Comparison of ENCODE assay signal across 16 cellular contexts in genomic region chr19:55352746-55353145, GRCh38. TPM values are rescaled to one million over a fixed set of nuclear protein-coding genes. Genes with fewer than 3 reads are reported as not detected.
DNase-seq lines count a peak whose midpoint lies in the region; ATAC-seq, FAIRE-seq and TF ChIP-seq lines count a peak whose summit lies in the region.
"Had no signal": no experiment of that assay in that cellular context is flagged by ENCODE, and none has a peak within 500 bp of the region (broad histone marks: within the 10 kb centered on the region; RNA-seq: fewer than 3 reads in every experiment).

No MANE protein-coding gene starts in this region.

- H3K9me2 ChIP-seq in PC-3 (replicated peaks; ENCODE audit: low read length), result no peaks in the 10 kb centered on the region

- peaks cover 18% of the 10 kb centered on the region for H3K4me1 Mint-ChIP-seq in activated T-cell treated with anti-CD3 and anti-CD28 coated beads, Interleukin-2, amount 50 U/mL, for 72 hours (ENCODE audit: low read depth)
- peaks cover 33% of the 10 kb centered on the region for H3K4me1 Mint-ChIP-seq in stimulated activated effector memory CD8-positive, alpha-beta T cell treated with anti-CD3 and anti-CD28 coated beads, Interleukin-12 subunit alpha, Interleukin-12 subunit beta, amount 100 ng/mL, for 72 hours

- H3K4ac ChIP-seq in H1 (replicated peaks; ENCODE audit: insufficient read length, low read depth, low read length), result no peak overlapping the region

- H3K9ac ChIP-seq in PC-3 (ENCODE audit: low read length), result no peak overlapping the region
- H3K9ac ChIP-seq in H1 (replicated peaks in 1 of 4; ENCODE audit: extremely low read depth in 1 of 4, low read depth in 3 of 4, low read length in 3 of 4), result no peak overlapping the region

- no peak overlapping the region for H3K14ac ChIP-seq in H1 (ENCODE audit: insufficient read length)

- H4K20me1 ChIP-seq in PC-3 (ENCODE audit: low read length), result no peaks in the 10 kb centered on the region
- peaks cover 0 to 10% of the 10 kb centered on the region in 2 experiments for H4K20me1 ChIP-seq in H1 (replicated peaks in 1 of 2; ENCODE audit: control insufficient read depth in 1 of 2, insufficient read depth in 2 of 2, low read length in 2 of 2)

- no peak overlapping the region for H4K91ac ChIP-seq in H1 (replicated peaks; ENCODE audit: insufficient read length, low read length)

- H2AFZ ChIP-seq in PC-3 (ENCODE audit: low read length) (no peak overlapping the region), H1 (ENCODE audit: low read length) (no peak overlapping the region)

- no peak for TF ChIP-seq EP300 in H1 (IDR thresholded peaks at IDR 0.05; ENCODE audit: borderline replicate concordance in 1 of 2, low read depth in 2 of 2, low read length in 2 of 2)

- H2BK5ac ChIP-seq in H1 (ENCODE audit: low read depth, low read length), result no peak overlapping the region

- H3K56ac ChIP-seq in H1 (replicated peaks; ENCODE audit: insufficient read length, low read depth, low read length), result no peak overlapping the region

- no peak overlapping the region for H4K5ac ChIP-seq in H1 (ENCODE audit: insufficient read length, low read depth, low read length)

- no peaks in the 10 kb centered on the region for H3K9me3 Mint-ChIP-seq in activated T-cell treated with anti-CD3 and anti-CD28 coated beads, Interleukin-2, amount 50 U/mL, for 72 hours
- H3K9me3 Mint-ChIP-seq in stimulated activated effector memory CD8-positive, alpha-beta T cell treated with anti-CD3 and anti-CD28 coated beads, Interleukin-12 subunit alpha, Interleukin-12 subunit beta, amount 100 ng/mL, for 72 hours, result no peaks in the 10 kb centered on the region

- peak overlapping the region; percentile 30 for H3K27ac Mint-ChIP-seq in activated T-cell treated with anti-CD3 and anti-CD28 coated beads, Interleukin-2, amount 50 U/mL, for 72 hours
- no peak overlapping the region for H3K27ac Mint-ChIP-seq in stimulated activated effector memory CD8-positive, alpha-beta T cell treated with anti-CD3 and anti-CD28 coated beads, Interleukin-12 subunit alpha, Interleukin-12 subunit beta, amount 100 ng/mL, for 72 hours

- FAIRE-seq in H1 (lab: Jason Lieb, UNC), result no peak
- FAIRE-seq: GM12878, islet of Langerhans had no signal

- DNase-seq in activated T-cell treated with anti-CD3 and anti-CD28 coated beads, Interleukin-2, amount 50 U/mL, for 72 hours, result no peak
- DNase-seq in activated T-cell treated with anti-CD3 and anti-CD28 coated beads, Interleukin-2, amount 50 U/mL, for 48 hours, result no peak
- DNase-seq in PC-3 (no peak), H1 (ENCODE audit: low read depth in 1 of 2, low spot score in 2 of 2) (no peak), AML-193 (lab: John Stamatoyannopoulos, UW) (no peak), Right ventricle myocardium superior (no peak), NCI-H1694 treated with DMSO at 0.1 percent for 48 hours (lab: John Stamatoyannopoulos, UW) (no peak)
- DNase-seq in stimulated activated effector memory CD8-positive, alpha-beta T cell treated with anti-CD3 and anti-CD28 coated beads, Interleukin-12 subunit alpha, Interleukin-12 subunit beta, amount 100 ng/mL, for 72 hours (ENCODE audit: low spot score in 2 of 2), result no peak
- DNase-seq: foreskin melanocyte, NCI-H2107, SIG-M5, thyroid gland had no signal

- H3K27me3 ChIP-seq in PC-3 (ENCODE audit: low read length) (peaks cover 17% of the 10 kb centered on the region), H1 (replicated peaks in 1 of 4; ENCODE audit: control insufficient read depth in 3 of 4, extremely low read depth in 1 of 4, insufficient read depth in 3 of 4, low read length in 3 of 4) (peaks cover 17 to 53% (median 44%) of the 10 kb centered on the region in 4 experiments)

- TF ChIP-seq POLR2A in H1 (IDR thresholded peaks at IDR 0.05; ENCODE audit: control extremely low read depth in 1 of 2, low read depth in 2 of 2, low read length in 2 of 2), result no peak

- H2BK20ac ChIP-seq in H1 (ENCODE audit: low read length), result no peak overlapping the region

- no peaks in the 10 kb centered on the region for H3K36me3 ChIP-seq in PC-3 (ENCODE audit: low read depth, low read length)
- peaks cover 0 to 11% (median 0%) of the 10 kb centered on the region in 4 experiments; a peak in 1 of 8 replicates for H3K36me3 ChIP-seq in H1 (ENCODE audit: control insufficient read depth in 2 of 4, insufficient read depth in 4 of 4, low read length in 3 of 4)
- H3K36me3 ChIP-seq: thyroid gland had no signal

- intact Hi-C loops in PC-3 (cut with micrococcal nuclease), result no loop called here
- intact Hi-C loops in Right ventricle myocardium superior (cut with DNase I), result no loop called here

- no peak for TF ChIP-seq RAD21 in H1 (IDR thresholded peaks at IDR 0.05 in 1 of 2, conservative IDR thresholded peaks at IDR 0.05 in 1 of 2; ENCODE audit: low read depth in 2 of 2, low read length in 2 of 2)

- H3K27me3 Mint-ChIP-seq in activated T-cell treated with anti-CD3 and anti-CD28 coated beads, Interleukin-2, amount 50 U/mL, for 72 hours (ENCODE audit: low read depth), result peaks cover 47% of the 10 kb centered on the region

- no peak overlapping the region; the same call in 1 of the 2 replicates for H3K18ac ChIP-seq in H1 (ENCODE audit: extremely low read depth, low read length)

- H3K36me3 Mint-ChIP-seq in activated T-cell treated with anti-CD3 and anti-CD28 coated beads, Interleukin-2, amount 50 U/mL, for 72 hours (ENCODE audit: insufficient read depth in 2 of 2), result no peaks in the 10 kb centered on the region
- peaks cover 13% of the 10 kb centered on the region for H3K36me3 Mint-ChIP-seq in stimulated activated effector memory CD8-positive, alpha-beta T cell treated with anti-CD3 and anti-CD28 coated beads, Interleukin-12 subunit alpha, Interleukin-12 subunit beta, amount 100 ng/mL, for 72 hours

- H3K79me1 ChIP-seq in H1 (ENCODE audit: low read depth, low read length), result no peaks in the 10 kb centered on the region

- H3K79me2 ChIP-seq in PC-3 (ENCODE audit: low read length) (no peaks in the 10 kb centered on the region), H1 (ENCODE audit: control insufficient read depth in 1 of 2, insufficient read depth in 2 of 2, low read length in 2 of 2) (no peaks in the 10 kb centered on the region)

- TF ChIP-seq CTCF in PC-3 (conservative IDR thresholded peaks at IDR 0.05; ENCODE audit: low read depth, low read length), result no peak
- TF ChIP-seq CTCF in H1 (IDR thresholded peaks at IDR 0.05; ENCODE audit: control extremely low read depth in 1 of 3, insufficient read depth in 1 of 3, low read depth in 1 of 3, low read length in 3 of 3), result no peak

- H3K4me1 ChIP-seq in PC-3 (ENCODE audit: insufficient read depth, low read length) (peaks cover 45% of the 10 kb centered on the region), H1 (replicated peaks in 1 of 4; ENCODE audit: control insufficient read depth in 3 of 4, insufficient read depth in 4 of 4, low read length in 3 of 4) (peaks cover 10 to 37% (median 22%) of the 10 kb centered on the region in 4 experiments)

- H2BK15ac ChIP-seq in H1 (ENCODE audit: low read length), result peak overlapping the region; percentile 88; the same call in 1 of the 2 replicates

- H3F3A ChIP-seq in PC-3 (ENCODE audit: low read length, unreplicated experiment), result no peaks in the 10 kb centered on the region

- CTCF ChIA-PET in PC-3 (lab: Charles Lee), result no interaction called here
- CTCF ChIA-PET in H1 (lab: Charles Lee; ENCODE audit: partially characterized antibody), result interaction anchor here (0.9 to 1.7 kb wide), 7 partner anchors 9 to 69 kb away, joined by 3 to 7 read pairs (median 3); partner anchors contain the start of genes BRSK1 and KMT5C

- no peak overlapping the region for H2AK5ac ChIP-seq in H1 (ENCODE audit: low read depth, low read length)

- peak overlapping the region; percentile 68; the same call in 1 of the 2 replicates for H3K4me3 ChIP-seq in PC-3 (ENCODE audit: low read length)
- no peak overlapping the region for H3K4me3 ChIP-seq in H1 (ENCODE audit: extremely low read depth in 1 of 4, insufficient read depth in 2 of 4, low read depth in 3 of 4, low read length in 4 of 4)
- H3K4me3 ChIP-seq: GM12878 had no signal

- POLR2A ChIA-PET in PC-3 (lab: Charles Lee; ENCODE audit: unreplicated experiment) (interaction anchor here (0.6 kb wide), 1 partner anchor 93 kb away, joined by 7 read pairs; no protein-coding TSS in a partner anchor), H1 (lab: Charles Lee; ENCODE audit: partially characterized antibody) (interaction anchor here (1.0 to 7.9 kb wide), 12 partner anchors 9 to 70 kb away, joined by 3 to 58 read pairs (median 5); partner anchors contain the start of genes GARIN5B, IL11 and KMT5C)

- ATAC-seq in activated T-cell treated with anti-CD3 and anti-CD28 coated beads, Interleukin-2, amount 50 U/mL, for 72 hours (replicated peaks in 1 of 2), result no peak
- ATAC-seq in PC-3 (no peak), Right ventricle myocardium superior (ENCODE audit: poor library complexity) (no peak)
- no peak for ATAC-seq in stimulated activated effector memory CD8-positive, alpha-beta T cell treated with anti-CD3 and anti-CD28 coated beads, Interleukin-12 subunit alpha, Interleukin-12 subunit beta, amount 100 ng/mL, for 72 hours
- ATAC-seq: GM12878 had no signal

- H3K4me2 ChIP-seq in PC-3 (ENCODE audit: low read length) (peak overlapping the region; percentile 91), H1 (ENCODE audit: insufficient read depth in 1 of 2, low read depth in 2 of 2, low read length in 2 of 2) (peak overlapping the region; percentile 88 to 96; a peak in 1 of 4 replicates)

- H3K9me3 ChIP-seq in PC-3 (ENCODE audit: low read length), result no peaks in the 10 kb centered on the region
- H3K9me3 ChIP-seq in H1 (ENCODE audit: insufficient read depth in 2 of 2, low read depth in 1 of 2, low read length in 1 of 2), result no peaks in the 10 kb centered on the region
- H3K9me3 ChIP-seq: thyroid gland had no signal

- H3K27ac ChIP-seq in PC-3 (ENCODE audit: low read length) (0 out of 2 replicates have a peak overlapping the region, but pooled peaks have one; percentile 16), H1 (ENCODE audit: low read depth, low read length) (no peak overlapping the region)
- H3K27ac ChIP-seq: thyroid gland had no signal

- peaks cover 12% of the 10 kb centered on the region; the same call in 1 of the 2 replicates for H3K23me2 ChIP-seq in H1 (ENCODE audit: low read depth, low read length)

- no TSS peak for BruUV-seq in PC-3 (replicated peaks; lab: Mats Ljungman, UMichigan)

- WGBS in H1 (ENCODE audit: extremely low coverage in 1 of 2, insufficient coverage in 1 of 2, insufficient read length in 1 of 2, insufficient replicate concordance in 2 of 2, low coverage in 1 of 2, low lambda C conversion rate in 2 of 2, missing lambda C conversion rate in 1 of 2), 2 experiments, result 89% methylated on average over 21 of the region's 21 CpGs; no CpG with 5 or more reads in 1 of the 2 experiments

- H2BK12ac ChIP-seq in H1 (ENCODE audit: low read depth, low read length), result no peak overlapping the region; the same call in 1 of the 2 replicates

- no peak overlapping the region for H2BK120ac ChIP-seq in H1 (replicated peaks; ENCODE audit: low read depth, low read length)

- H3K4me3 Mint-ChIP-seq in activated T-cell treated with anti-CD3 and anti-CD28 coated beads, Interleukin-2, amount 50 U/mL, for 72 hours, result peak overlapping the region; percentile 83 to 86
- peak overlapping the region; percentile 68 for H3K4me3 Mint-ChIP-seq in stimulated activated effector memory CD8-positive, alpha-beta T cell treated with anti-CD3 and anti-CD28 coated beads, Interleukin-12 subunit alpha, Interleukin-12 subunit beta, amount 100 ng/mL, for 72 hours

- no peak overlapping the region for H3K23ac ChIP-seq in H1 (ENCODE audit: insufficient read length)

- H4K8ac ChIP-seq in H1 (ENCODE audit: extremely low read depth, insufficient read depth, low read length), result no peak overlapping the region; the same call in 1 of the 2 replicates

RNA-seq across cellular contexts. Expression of gene COX6B2, which starts 1.8 kb away (rescaled TPM):
- total RNA-seq in activated T-cell treated with anti-CD3 and anti-CD28 coated beads, Interleukin-2, amount 50 U/mL, for 72 hours, result 1 to 10 TPM; 3.1 to 7.4 TPM
- total RNA-seq in PC-3 (2014; rRNA removed), result 0.80 and 2.4 TPM in 2 replicates
- total RNA-seq in H1 (2021; fragmentation: NEBNext Ultra II Directional; extraction: Animal tissue kit (Norgen Biotek cat#: 25700)), result 6.4 and 6.5 TPM in 2 replicates
- polyA plus RNA-seq in H1 (2011; rRNA removed), result 4.9 and 12.2 TPM in 2 replicates
- polyA plus RNA-seq in H1 (2011; cell fraction: cytosol; rRNA removed), result 8.4 TPM
- 45.5 TPM for polyA plus RNA-seq in H1 (2011; cell fraction: nucleus; rRNA removed)
- polyA plus RNA-seq in H1 (2012, experiment 1 of 2), result 3.7 to 7.0 TPM (median 4.7 TPM) in 4 replicates
- 2.4 TPM for polyA plus RNA-seq in H1 (2012, experiment 2 of 2)
- 4.6 TPM for polyA plus RNA-seq in H1 (2013, experiment 1 of 2)
- 3.5 TPM for polyA plus RNA-seq in H1 (2013, experiment 2 of 2)
- polyA minus RNA-seq in H1 (2011; rRNA and poly(A)+ RNA removed), result 2.6 and 7.3 TPM in 2 replicates
- 3.2 TPM for polyA minus RNA-seq in H1 (2011; cell fraction: cytosol; rRNA and poly(A)+ RNA removed)
- 3.5 TPM for polyA minus RNA-seq in H1 (2011; cell fraction: nucleus; rRNA and poly(A)+ RNA removed)
- total RNA-seq in Right ventricle myocardium superior, result not detected
- total RNA-seq: GM12878, HT1080, mesenteric fat pad had no signal

RNA-seq across cellular contexts. Expression of gene GARIN5B, which starts 10.3 kb away (rescaled TPM):
- under 1 TPM in 1 of 2 donors, not detected in 1; 0.07 TPM for total RNA-seq in activated T-cell treated with anti-CD3 and anti-CD28 coated beads, Interleukin-2, amount 50 U/mL, for 72 hours
- total RNA-seq in PC-3 (2014; rRNA removed) (not detected in 2 replicates), Right ventricle myocardium superior (not detected)
- not detected in 2 replicates for total RNA-seq in H1 (2021; fragmentation: NEBNext Ultra II Directional; extraction: Animal tissue kit (Norgen Biotek cat#: 25700))
- 0.03 and 0.05 TPM in 2 replicates for polyA plus RNA-seq in H1 (2011; rRNA removed)
- 0.03 TPM for polyA plus RNA-seq in H1 (2011; cell fraction: cytosol; rRNA removed)
- 0.63 TPM for polyA plus RNA-seq in H1 (2011; cell fraction: nucleus; rRNA removed)
- 0.08 TPM in 1 of 4 replicates, not detected in the others for polyA plus RNA-seq in H1 (2012, experiment 1 of 2)
- not detected for polyA plus RNA-seq in H1 (2012, experiment 2 of 2)
- 0.02 TPM for polyA plus RNA-seq in H1 (2013, experiment 1 of 2)
- polyA plus RNA-seq in H1 (2013, experiment 2 of 2), result 0.02 TPM
- not detected in 2 replicates for polyA minus RNA-seq in H1 (2011; rRNA and poly(A)+ RNA removed)
- polyA minus RNA-seq in H1 (2011; cell fraction: cytosol; rRNA and poly(A)+ RNA removed), result not detected
- polyA minus RNA-seq in H1 (2011; cell fraction: nucleus; rRNA and poly(A)+ RNA removed), result 0.20 TPM
- total RNA-seq: GM12878, HT1080, mesenteric fat pad, thyroid gland had no signal
- polyA plus RNA-seq: GM12878 had no signal

RNA-seq across cellular contexts. Expression of gene KMT5C, which starts 13.1 kb away (rescaled TPM):
- 10 to 100 TPM; 29.2 to 31.3 TPM for total RNA-seq in activated T-cell treated with anti-CD3 and anti-CD28 coated beads, Interleukin-2, amount 50 U/mL, for 72 hours
- total RNA-seq in PC-3 (2014; rRNA removed) (21.9 and 36.6 TPM in 2 replicates), Right ventricle myocardium superior (6.6 TPM)
- 31.5 and 33.4 TPM in 2 replicates for total RNA-seq in H1 (2021; fragmentation: NEBNext Ultra II Directional; extraction: Animal tissue kit (Norgen Biotek cat#: 25700))
- polyA plus RNA-seq in H1 (2011; rRNA removed), result 24.9 and 59.4 TPM in 2 replicates
- 51.5 TPM for polyA plus RNA-seq in H1 (2011; cell fraction: cytosol; rRNA removed)
- 148 TPM for polyA plus RNA-seq in H1 (2011; cell fraction: nucleus; rRNA removed)
- 23.9 to 39.0 TPM (median 36.7 TPM) in 4 replicates for polyA plus RNA-seq in H1 (2012, experiment 1 of 2)
- 19.9 TPM for polyA plus RNA-seq in H1 (2012, experiment 2 of 2)
- 19.6 TPM for polyA plus RNA-seq in H1 (2013, experiment 1 of 2)
- polyA plus RNA-seq in H1 (2013, experiment 2 of 2), result 16.4 TPM
- polyA minus RNA-seq in H1 (2011; rRNA and poly(A)+ RNA removed), result 11.4 and 23.8 TPM in 2 replicates
- polyA minus RNA-seq in H1 (2011; cell fraction: cytosol; rRNA and poly(A)+ RNA removed), result 15.4 TPM
- 45.0 TPM for polyA minus RNA-seq in H1 (2011; cell fraction: nucleus; rRNA and poly(A)+ RNA removed)

RNA-seq across cellular contexts. Expression of gene IL11, which starts 17.5 kb away (rescaled TPM):
- 1 to 10 TPM; 4.0 to 5.4 TPM for total RNA-seq in activated T-cell treated with anti-CD3 and anti-CD28 coated beads, Interleukin-2, amount 50 U/mL, for 72 hours
- total RNA-seq in PC-3 (2014; rRNA removed), result 7.5 and 10.7 TPM in 2 replicates
- total RNA-seq in H1 (2021; fragmentation: NEBNext Ultra II Directional; extraction: Animal tissue kit (Norgen Biotek cat#: 25700)), result 1.6 and 2.8 TPM in 2 replicates
- 1.7 and 2.7 TPM in 2 replicates for polyA plus RNA-seq in H1 (2011; rRNA removed)
- polyA plus RNA-seq in H1 (2011; cell fraction: cytosol; rRNA removed), result 2.3 TPM
- 6.8 TPM for polyA plus RNA-seq in H1 (2011; cell fraction: nucleus; rRNA removed)
- 1.0 to 2.3 TPM (median 1.2 TPM) in 4 replicates for polyA plus RNA-seq in H1 (2012, experiment 1 of 2)
- 1.2 TPM for polyA plus RNA-seq in H1 (2012, experiment 2 of 2)
- polyA plus RNA-seq in H1 (2013, experiment 1 of 2), result 1.2 TPM
- polyA plus RNA-seq in H1 (2013, experiment 2 of 2), result 1.0 TPM
- polyA minus RNA-seq in H1 (2011; rRNA and poly(A)+ RNA removed), result 0.27 and 0.41 TPM in 2 replicates
- 1.5 TPM for polyA minus RNA-seq in H1 (2011; cell fraction: cytosol; rRNA and poly(A)+ RNA removed)
- 2.2 TPM for polyA minus RNA-seq in H1 (2011; cell fraction: nucleus; rRNA and poly(A)+ RNA removed)
- not detected for total RNA-seq in Right ventricle myocardium superior
- total RNA-seq: mesenteric fat pad, thyroid gland had no signal
- polyA plus RNA-seq: GM12878 had no signal

RNA-seq across cellular contexts. Expression of gene TMEM190, which starts 23.9 kb away (rescaled TPM):
- total RNA-seq in activated T-cell treated with anti-CD3 and anti-CD28 coated beads, Interleukin-2, amount 50 U/mL, for 72 hours, result not detected
- total RNA-seq in PC-3 (2014; rRNA removed) (not detected in 2 replicates), Right ventricle myocardium superior (not detected)
- total RNA-seq in H1 (2021; fragmentation: NEBNext Ultra II Directional; extraction: Animal tissue kit (Norgen Biotek cat#: 25700)), result 1.4 TPM in 1 of 2 replicates, not detected in the other
- polyA plus RNA-seq in H1 (2011; rRNA removed), result 1.6 and 4.5 TPM in 2 replicates
- polyA plus RNA-seq in H1 (2011; cell fraction: cytosol; rRNA removed), result 1.7 TPM
- 2.7 TPM for polyA plus RNA-seq in H1 (2011; cell fraction: nucleus; rRNA removed)
- polyA plus RNA-seq in H1 (2012, experiment 1 of 2), result 0.54 to 3.6 TPM (median 1.4 TPM) in 4 replicates
- not detected for polyA plus RNA-seq in H1 (2012, experiment 2 of 2)
- polyA plus RNA-seq in H1 (2013, experiment 1 of 2), result 0.41 TPM
- polyA plus RNA-seq in H1 (2013, experiment 2 of 2), result 0.33 TPM
- polyA minus RNA-seq in H1 (2011; rRNA and poly(A)+ RNA removed), result not detected in 2 replicates
- polyA minus RNA-seq in H1 (2011; cell fraction: cytosol; rRNA and poly(A)+ RNA removed), result not detected
- polyA minus RNA-seq in H1 (2011; cell fraction: nucleus; rRNA and poly(A)+ RNA removed), result not detected
- total RNA-seq: GM12878, HT1080, mesenteric fat pad, thyroid gland had no signal
- polyA plus RNA-seq: GM12878 had no signal
